12 cellular contexts compared by ENCODE assay signal in genomic region chr1:12305377-12305776, GRCh38.
"Had no signal": no experiment of that assay in that cellular context is flagged by ENCODE, and none has a peak within 500 bp of the region (broad histone marks: within the 10 kb centered on the region; RNA-seq: fewer than 3 reads in every experiment).

No MANE protein-coding gene starts in this region.

- H3K27me3 Mint-ChIP-seq: stimulated activated memory B cell treated with anti-CD40 and anti-IgM and Interleukin-4, amounts not matched to agents 10 μg/mL and 1 μg/mL and 100 μg/mL, for 72 hours had no signal

- ATAC-seq: activated CD8-positive, alpha-beta T cell treated with anti-CD3 and anti-CD28 coated beads, Interleukin-2, amount 10 ng/mL, durations not matched to agents 7 days and 5 days; esophagus mucosa; stimulated activated memory B cell treated with anti-CD40 and anti-IgM and Interleukin-4, amounts not matched to agents 10 μg/mL and 1 μg/mL and 100 μg/mL, for 72 hours had no signal

- H3K4me1 Mint-ChIP-seq: stimulated activated memory B cell treated with anti-CD40 and anti-IgM and Interleukin-4, amounts not matched to agents 10 μg/mL and 1 μg/mL and 100 μg/mL, for 72 hours had no signal

- FAIRE-seq: small intestine had no signal

- H3K9me3 Mint-ChIP-seq: activated naive CD4-positive, alpha-beta T cell treated with anti-CD3 and anti-CD28 coated beads for 36 hours; activated T-helper 1 cell treated with anti-CD3 and anti-CD28 coated beads, Interleukin-12 subunit alpha, Interleukin-12 subunit beta, Interleukin-2, Interleukin-4 antibody, amounts not matched to agents 30 ng/mL and 10 ng/mL and 1 ng/mL, durations not matched to agents 14 hours and 24 hours and 36 hours; stimulated activated memory B cell treated with anti-CD40 and anti-IgM and Interleukin-4, amounts not matched to agents 10 μg/mL and 1 μg/mL and 100 μg/mL, for 72 hours; T-helper 2 cell treated with Interferon-gamma antibody and Interleukin-4, amounts not matched to agents 5 μg/mL and 100 μg/mL, for 36 hours had no signal

- H3K4me3 ChIP-seq: right atrium auricular region, tibial artery had no signal

- H3K4me3 Mint-ChIP-seq: activated CD8-positive, alpha-beta T cell treated with anti-CD3 and anti-CD28 coated beads, Interleukin-2, amount 10 ng/mL, durations not matched to agents 7 days and 5 days; activated naive CD4-positive, alpha-beta T cell treated with anti-CD3 and anti-CD28 coated beads for 36 hours; activated T-helper 1 cell treated with anti-CD3 and anti-CD28 coated beads, Interleukin-12 subunit alpha, Interleukin-12 subunit beta, Interleukin-2, Interleukin-4 antibody, amounts not matched to agents 30 ng/mL and 10 ng/mL and 1 ng/mL, durations not matched to agents 14 hours and 24 hours and 36 hours; stimulated activated memory B cell treated with anti-CD40 and anti-IgM and Interleukin-4, amounts not matched to agents 10 μg/mL and 1 μg/mL and 100 μg/mL, for 72 hours; T-helper 2 cell treated with Interferon-gamma antibody and Interleukin-4, amounts not matched to agents 5 μg/mL and 100 μg/mL, for 36 hours had no signal

- DNase-seq: activated CD8-positive, alpha-beta memory T cell treated with anti-CD3 and anti-CD28 coated beads, Interleukin-2, amount 50 U/mL, for 48 hours; activated CD8-positive, alpha-beta T cell treated with anti-CD3 and anti-CD28 coated beads, Interleukin-2, amount 10 ng/mL, durations not matched to agents 7 days and 5 days; activated naive CD4-positive, alpha-beta T cell treated with anti-CD3 and anti-CD28 coated beads for 36 hours; cerebellar nuclear complex; hippocampal formation; small intestine; tibial artery had no signal

- H3K9me3 ChIP-seq: right atrium auricular region, tibial artery had no signal

- H3K27ac ChIP-seq: right atrium auricular region, tibial artery had no signal

- H3K27me3 ChIP-seq: right atrium auricular region, tibial artery had no signal

- H3K27ac Mint-ChIP-seq: activated CD8-positive, alpha-beta T cell treated with anti-CD3 and anti-CD28 coated beads, Interleukin-2, amount 10 ng/mL, durations not matched to agents 7 days and 5 days; activated naive CD4-positive, alpha-beta T cell treated with anti-CD3 and anti-CD28 coated beads for 36 hours; activated T-helper 1 cell treated with anti-CD3 and anti-CD28 coated beads, Interleukin-12 subunit alpha, Interleukin-12 subunit beta, Interleukin-2, Interleukin-4 antibody, amounts not matched to agents 30 ng/mL and 10 ng/mL and 1 ng/mL, durations not matched to agents 14 hours and 24 hours and 36 hours; stimulated activated memory B cell treated with anti-CD40 and anti-IgM and Interleukin-4, amounts not matched to agents 10 μg/mL and 1 μg/mL and 100 μg/mL, for 72 hours had no signal
